1 cellular context compared by ENCODE assay signal in the genomic region with DNA sequence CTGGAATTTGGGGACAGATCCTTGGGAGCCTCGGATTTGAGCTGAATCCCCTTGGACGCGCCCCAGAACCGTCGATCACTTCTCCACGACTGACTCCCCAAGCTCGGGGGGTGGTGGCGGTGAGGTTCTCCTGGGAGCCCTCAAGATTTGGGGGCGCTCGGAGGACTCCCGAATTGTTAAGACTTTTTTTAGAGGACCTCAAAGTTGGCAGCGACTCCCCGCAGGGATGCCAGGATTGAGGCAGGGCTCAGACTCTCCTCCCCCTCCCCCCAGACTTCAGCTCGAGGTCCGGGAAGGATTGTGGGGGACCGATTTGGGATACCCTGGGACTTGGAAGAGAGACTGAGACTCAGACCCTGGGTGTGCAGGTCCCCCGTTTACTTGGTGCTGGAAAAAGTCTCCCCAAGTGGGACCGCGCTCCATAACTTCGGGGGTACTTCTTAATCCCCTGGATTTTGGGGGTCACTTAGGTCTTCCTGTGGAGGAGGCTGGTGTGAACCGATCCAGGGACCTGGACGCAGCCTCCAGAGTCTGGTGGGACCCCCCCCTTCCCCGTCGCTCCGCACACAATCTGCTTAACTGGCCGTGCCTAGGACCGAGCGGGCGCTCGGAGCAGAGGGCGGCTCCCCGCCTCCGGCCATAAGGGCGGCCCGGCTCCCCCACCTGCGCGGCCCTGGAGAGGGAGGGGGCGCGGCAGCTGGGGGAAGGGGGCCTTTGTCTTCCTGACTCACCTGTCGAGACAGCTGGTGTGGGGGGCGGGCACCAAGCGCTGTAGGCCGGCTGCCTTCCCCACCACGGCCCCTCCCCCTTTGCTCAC.
TF ChIP-seq lines count a peak whose summit lies in the region.

No MANE protein-coding gene starts in this region.

TF ChIP-seq in liver, 16 proteins besides CTCF, POLR2A, EP300 and RAD21:
- TF ChIP-seq, protein P1, sequence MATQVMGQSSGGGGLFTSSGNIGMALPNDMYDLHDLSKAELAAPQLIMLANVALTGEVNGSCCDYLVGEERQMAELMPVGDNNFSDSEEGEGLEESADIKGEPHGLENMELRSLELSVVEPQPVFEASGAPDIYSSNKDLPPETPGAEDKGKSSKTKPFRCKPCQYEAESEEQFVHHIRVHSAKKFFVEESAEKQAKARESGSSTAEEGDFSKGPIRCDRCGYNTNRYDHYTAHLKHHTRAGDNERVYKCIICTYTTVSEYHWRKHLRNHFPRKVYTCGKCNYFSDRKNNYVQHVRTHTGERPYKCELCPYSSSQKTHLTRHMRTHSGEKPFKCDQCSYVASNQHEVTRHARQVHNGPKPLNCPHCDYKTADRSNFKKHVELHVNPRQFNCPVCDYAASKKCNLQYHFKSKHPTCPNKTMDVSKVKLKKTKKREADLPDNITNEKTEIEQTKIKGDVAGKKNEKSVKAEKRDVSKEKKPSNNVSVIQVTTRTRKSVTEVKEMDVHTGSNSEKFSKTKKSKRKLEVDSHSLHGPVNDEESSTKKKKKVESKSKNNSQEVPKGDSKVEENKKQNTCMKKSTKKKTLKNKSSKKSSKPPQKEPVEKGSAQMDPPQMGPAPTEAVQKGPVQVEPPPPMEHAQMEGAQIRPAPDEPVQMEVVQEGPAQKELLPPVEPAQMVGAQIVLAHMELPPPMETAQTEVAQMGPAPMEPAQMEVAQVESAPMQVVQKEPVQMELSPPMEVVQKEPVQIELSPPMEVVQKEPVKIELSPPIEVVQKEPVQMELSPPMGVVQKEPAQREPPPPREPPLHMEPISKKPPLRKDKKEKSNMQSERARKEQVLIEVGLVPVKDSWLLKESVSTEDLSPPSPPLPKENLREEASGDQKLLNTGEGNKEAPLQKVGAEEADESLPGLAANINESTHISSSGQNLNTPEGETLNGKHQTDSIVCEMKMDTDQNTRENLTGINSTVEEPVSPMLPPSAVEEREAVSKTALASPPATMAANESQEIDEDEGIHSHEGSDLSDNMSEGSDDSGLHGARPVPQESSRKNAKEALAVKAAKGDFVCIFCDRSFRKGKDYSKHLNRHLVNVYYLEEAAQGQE (IDR thresholded peaks at IDR 0.05): peak; percentile 37
- TF ChIP-seq, protein P2, sequence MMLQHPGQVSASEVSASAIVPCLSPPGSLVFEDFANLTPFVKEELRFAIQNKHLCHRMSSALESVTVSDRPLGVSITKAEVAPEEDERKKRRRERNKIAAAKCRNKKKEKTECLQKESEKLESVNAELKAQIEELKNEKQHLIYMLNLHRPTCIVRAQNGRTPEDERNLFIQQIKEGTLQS (IDR thresholded peaks at IDR 0.05): no peak
